ENCODE assay signal across 10 cellular contexts in the genomic region with DNA sequence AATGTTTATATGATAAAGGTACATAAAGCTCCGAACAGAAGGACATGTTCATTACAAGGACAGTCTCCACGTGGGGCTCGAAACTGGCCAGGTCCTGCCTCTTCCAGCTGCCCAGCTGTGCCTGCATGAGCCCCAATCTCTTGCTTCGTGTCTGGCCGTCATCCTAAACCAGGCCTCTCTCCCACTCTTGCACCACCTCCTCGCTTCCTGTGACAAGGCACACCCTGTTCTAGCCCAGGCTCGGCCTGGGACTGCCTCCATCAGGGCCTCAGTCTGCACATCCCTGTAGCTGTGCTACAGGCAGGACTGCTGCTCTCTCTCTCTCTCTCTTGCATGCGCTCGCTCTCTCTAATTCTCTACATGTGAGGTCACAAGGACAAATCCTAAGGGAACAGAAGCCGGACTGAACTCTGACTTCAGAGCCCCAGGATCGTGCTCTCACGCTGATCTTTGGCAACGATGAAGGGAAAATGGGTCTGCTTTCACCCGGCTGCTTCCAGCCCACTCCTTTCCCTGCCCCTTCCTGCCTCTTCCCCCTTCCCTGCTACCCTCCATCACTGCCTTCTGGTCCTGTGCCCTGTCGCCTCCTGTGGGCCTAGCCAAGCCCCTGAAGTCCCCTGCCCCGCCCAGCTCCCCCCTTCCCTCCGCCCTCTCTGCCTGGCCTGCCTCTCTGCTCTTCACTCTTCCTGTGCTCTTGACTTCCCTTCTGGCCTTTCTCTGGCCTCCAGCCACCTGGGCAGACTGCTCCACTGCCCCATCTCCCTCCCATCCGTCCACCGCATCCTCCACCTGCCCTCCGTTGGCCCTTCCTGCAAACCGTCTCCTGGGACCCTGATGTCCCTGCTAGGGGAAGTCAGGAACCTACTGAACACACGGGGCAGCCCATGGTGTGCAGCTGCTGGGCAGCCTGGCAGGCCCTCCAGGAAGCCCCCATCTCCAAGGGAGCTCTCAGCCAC. TPM values are rescaled to one million over a fixed set of nuclear protein-coding genes. Genes with fewer than 3 reads are reported as not detected.
DNase-seq lines count a peak whose midpoint lies in the region; FAIRE-seq and TF ChIP-seq lines count a peak whose summit lies in the region.
"Had no signal": no experiment of that assay in that cellular context is flagged by ENCODE, and none has a peak within 500 bp of the region (broad histone marks: within the 10 kb centered on the region; RNA-seq: fewer than 3 reads in every experiment).

No MANE protein-coding gene starts in this region.

- H3K4me1 Mint-ChIP-seq in dendritic cell treated with granulocyte-macrophage colony-stimulating factor and Interleukin-4, amounts not matched to agents 40 ng/mL and 50 ng/mL, for 4 days (ENCODE audit: low read depth) = peaks cover 28% of the 10 kb centered on the region

- no peak overlapping the region for H3K4me3 ChIP-seq in lower leg skin (ENCODE audit: low read depth, poor library complexity, severe bottlenecking)
- no peak overlapping the region for H3K4me3 ChIP-seq in uterus

- intact Hi-C loops in dendritic cell treated with granulocyte-macrophage colony-stimulating factor and Interleukin-4, amounts not matched to agents 40 ng/mL and 50 ng/mL, for 4 days (cut with micrococcal nuclease) = no loop called here
- intact Hi-C loops in lower leg skin (cut with DNase I; ENCODE audit: low total_unique reads) (no loop called here), uterus (cut with DNase I; ENCODE audit: low total_unique reads) (no loop called here)

- H3K27ac ChIP-seq in uterus = no peak overlapping the region

- H3K4me1 ChIP-seq in uterus = no peaks in the 10 kb centered on the region

- WGBS in lower leg skin, 2 donors = 56 to 57% methylated on average over 22 of the region's 22 CpGs

- peaks cover 5% of the 10 kb centered on the region for H3K36me3 Mint-ChIP-seq in dendritic cell treated with granulocyte-macrophage colony-stimulating factor and Interleukin-4, amounts not matched to agents 40 ng/mL and 50 ng/mL, for 4 days (ENCODE audit: low read depth)

- peak; percentile 10 for DNase-seq in activated T-cell treated with anti-CD3 and anti-CD28 coated beads, Interleukin-2, amount 50 U/mL, for 1 hour
- no peak for DNase-seq in activated T-cell treated with anti-CD3 and anti-CD28 coated beads for 4 hours
- peak; percentile 44 to 88 for DNase-seq in lower leg skin (ENCODE audit: low spot score in 2 of 2)
- DNase-seq in uterus = peak; percentile 33 to 53
- no peak for DNase-seq in D721Med (ENCODE audit: insufficient read length, low spot score)
- no peak for DNase-seq in GM19240 (ENCODE audit: insufficient read length, low spot score)
- no peak for DNase-seq in NCI-H1436 treated with DMSO at 0.1 percent for 48 hours (lab: John Stamatoyannopoulos, UW)
- DNase-seq: amniotic stem cell, NCI-H2107 had no signal

- H3K27ac Mint-ChIP-seq in dendritic cell treated with granulocyte-macrophage colony-stimulating factor and Interleukin-4, amounts not matched to agents 40 ng/mL and 50 ng/mL, for 4 days = peak overlapping the region; percentile 69

- H3K9me3 Mint-ChIP-seq in dendritic cell treated with granulocyte-macrophage colony-stimulating factor and Interleukin-4, amounts not matched to agents 40 ng/mL and 50 ng/mL, for 4 days = peaks cover 27% of the 10 kb centered on the region

- H3K27me3 ChIP-seq in uterus = no peaks in the 10 kb centered on the region

- H3K27me3 Mint-ChIP-seq in dendritic cell treated with granulocyte-macrophage colony-stimulating factor and Interleukin-4, amounts not matched to agents 40 ng/mL and 50 ng/mL, for 4 days = peaks cover 8% of the 10 kb centered on the region

- no peak for FAIRE-seq in D721Med (lab: Jason Lieb, UNC)

- TF ChIP-seq POLR2A in lower leg skin (IDR thresholded peaks at IDR 0.05) = no peak
- no peak for TF ChIP-seq POLR2A in uterus (IDR thresholded peaks at IDR 0.05)

- no peaks in the 10 kb centered on the region for H3K36me3 ChIP-seq in uterus

- H3K4me3 Mint-ChIP-seq in dendritic cell treated with granulocyte-macrophage colony-stimulating factor and Interleukin-4, amounts not matched to agents 40 ng/mL and 50 ng/mL, for 4 days = no peak overlapping the region

- TF ChIP-seq CTCF in lower leg skin (IDR thresholded peaks at IDR 0.05) = no peak
- TF ChIP-seq CTCF in uterus (IDR thresholded peaks at IDR 0.05) = no peak
- no peak for TF ChIP-seq CTCF in D721Med (IDR thresholded peaks at IDR 0.05; ENCODE audit: insufficient read depth, missing control alignments)

- peaks cover 0 to 3% of the 10 kb centered on the region in 2 donors for H3K9me3 ChIP-seq in uterus

RNA-seq across cellular contexts. Expression of gene GPR55, which starts 7.8 kb away (rescaled TPM):
- total RNA-seq in lower leg skin (under 1 TPM in 1 of 4 donors, not detected in 3; 0.30 TPM), uterus (not detected)

Comparison
In these comparisons a context has a peak if more than half of its experiments do, and no peak if none do; other contexts are left out.
1. DNase-seq: peak in activated T-cell treated with anti-CD3 and anti-CD28 coated beads, Interleukin-2, amount 50 U/mL, for 1 hour (single experiment), lower leg skin (2 of 2) and uterus (2 of 2); none in activated T-cell treated with anti-CD3 and anti-CD28 coated beads for 4 hours (single experiment), D721Med (single experiment), GM19240 (single experiment) and NCI-H1436 treated with DMSO at 0.1 percent for 48 hours (single experiment).